ENCODE assay signal across 1 cellular context in genomic region chr6:138503881-138504680, GRCh38.
TF ChIP-seq lines count a peak whose summit lies in the region.

No MANE protein-coding gene starts in this region.

TF ChIP-seq in HepG2, 621 proteins besides CTCF, POLR2A, EP300 and RAD21 (continued from another document and continues in another):
- TF ChIP-seq ZSCAN5A (CRISPR knock-in tag; IDR thresholded peaks at IDR 0.05; ENCODE audit: borderline replicate concordance) = peak; percentile 83; the same call in 1 of the 2 replicates
- TF ChIP-seq ARID3A (IDR thresholded peaks at IDR 0.05; ENCODE audit: low read depth, low read length) = peak; percentile 98
- no peak; the same call in 1 of the 2 replicates for TF ChIP-seq SIN3A (IDR thresholded peaks at IDR 0.05; ENCODE audit: borderline replicate concordance, low read depth, low read length)
- no peak for TF ChIP-seq TFDP2 (CRISPR knock-in tag; IDR thresholded peaks at IDR 0.05)
- peak; percentile 96 for TF ChIP-seq ZNF430 (CRISPR knock-in tag; IDR thresholded peaks at IDR 0.05)
- peak; percentile 89 for TF ChIP-seq FOXP4 (CRISPR knock-in tag; IDR thresholded peaks at IDR 0.05)
- no peak for TF ChIP-seq JUNB (CRISPR knock-in tag; IDR thresholded peaks at IDR 0.05; ENCODE audit: borderline replicate concordance)
- no peak for TF ChIP-seq TEAD2 (CRISPR knock-in tag; IDR thresholded peaks at IDR 0.05)
- peak; percentile 95 for TF ChIP-seq RCOR2 (CRISPR knock-in tag; IDR thresholded peaks at IDR 0.05)
- peak; percentile 38 for TF ChIP-seq GABPB1 (CRISPR knock-in tag; IDR thresholded peaks at IDR 0.05)
- no peak for TF ChIP-seq ZNF276 (CRISPR knock-in tag; IDR thresholded peaks at IDR 0.05; ENCODE audit: low read depth)
- no peak for TF ChIP-seq ETS1 (CRISPR knock-in tag; IDR thresholded peaks at IDR 0.05)
- TF ChIP-seq ISX (CRISPR knock-in tag; conservative IDR thresholded peaks at IDR 0.05) = no peak
- TF ChIP-seq ZNF281 (CRISPR knock-in tag; IDR thresholded peaks at IDR 0.05; ENCODE audit: borderline replicate concordance) = peak; percentile 19; the same call in 1 of the 2 replicates
- TF ChIP-seq MLLT10 (CRISPR knock-in tag; IDR thresholded peaks at IDR 0.05) = no peak
- TF ChIP-seq ZNF354B (CRISPR knock-in tag; IDR thresholded peaks at IDR 0.05) = no peak
- no peak for TF ChIP-seq MXD1 (CRISPR knock-in tag; IDR thresholded peaks at IDR 0.05)
- no peak for TF ChIP-seq ZBTB14 (CRISPR knock-in tag; IDR thresholded peaks at IDR 0.05)
- no peak for TF ChIP-seq MTF1 (CRISPR knock-in tag; IDR thresholded peaks at IDR 0.05)
- TF ChIP-seq GFI1 (CRISPR knock-in tag; IDR thresholded peaks at IDR 0.05; ENCODE audit: borderline replicate concordance) = peak; percentile 80
- TF ChIP-seq BHLHE40 (IDR thresholded peaks at IDR 0.05; ENCODE audit: low read length) = no peak
- TF ChIP-seq ZNF639 (CRISPR knock-in tag; conservative IDR thresholded peaks at IDR 0.05) = no peak
- TF ChIP-seq SOX6 (IDR thresholded peaks at IDR 0.05) = no peak
- peak; percentile 95 for TF ChIP-seq SOX6 (CRISPR knock-in tag; IDR thresholded peaks at IDR 0.05)
- TF ChIP-seq PRMT3 (CRISPR knock-in tag; IDR thresholded peaks at IDR 0.05; ENCODE audit: borderline replicate concordance, low read depth) = no peak
- peak; percentile 64 for TF ChIP-seq ZBTB20 (CRISPR knock-in tag; IDR thresholded peaks at IDR 0.05; ENCODE audit: borderline replicate concordance, low read depth)
- no peak for TF ChIP-seq FOXM1 (CRISPR knock-in tag; IDR thresholded peaks at IDR 0.05)
- TF ChIP-seq ZNF296 (CRISPR knock-in tag; conservative IDR thresholded peaks at IDR 0.05) = no peak
- peak; percentile 85 for TF ChIP-seq PITX1 (CRISPR knock-in tag; IDR thresholded peaks at IDR 0.05)
- TF ChIP-seq ZC3H4 (CRISPR knock-in tag; IDR thresholded peaks at IDR 0.05; ENCODE audit: borderline replicate concordance) = no peak
- no peak for TF ChIP-seq ZNF564 (CRISPR knock-in tag; IDR thresholded peaks at IDR 0.05)
- no peak for TF ChIP-seq CREB3 (CRISPR knock-in tag; IDR thresholded peaks at IDR 0.05)
- TF ChIP-seq ZBTB3 (CRISPR knock-in tag; IDR thresholded peaks at IDR 0.05; ENCODE audit: borderline replicate concordance, low read depth) = peak; percentile 100
- TF ChIP-seq ZNF7 (CRISPR knock-in tag; IDR thresholded peaks at IDR 0.05) = no peak
- peak; percentile 78 for TF ChIP-seq FOXK2 (IDR thresholded peaks at IDR 0.05)
- TF ChIP-seq RXRA (CRISPR knock-in tag; IDR thresholded peaks at IDR 0.05) = peak; percentile 14; the same call in 1 of the 2 replicates
- no peak for TF ChIP-seq FLYWCH1 (CRISPR knock-in tag; IDR thresholded peaks at IDR 0.05)
- no peak for TF ChIP-seq ZNF136 (CRISPR knock-in tag; IDR thresholded peaks at IDR 0.05; ENCODE audit: low read depth)
- no peak for TF ChIP-seq ZNF224 (CRISPR knock-in tag; IDR thresholded peaks at IDR 0.05)
- TF ChIP-seq ZNF761 (CRISPR knock-in tag; conservative IDR thresholded peaks at IDR 0.05) = no peak
- no peak for TF ChIP-seq ZNF562 (CRISPR knock-in tag; IDR thresholded peaks at IDR 0.05; ENCODE audit: borderline replicate concordance)
- no peak for TF ChIP-seq ZSCAN30 (CRISPR knock-in tag; IDR thresholded peaks at IDR 0.05)
- TF ChIP-seq ZNF878 (CRISPR knock-in tag; IDR thresholded peaks at IDR 0.05) = no peak
- TF ChIP-seq SIX1 (CRISPR knock-in tag; IDR thresholded peaks at IDR 0.05; ENCODE audit: borderline replicate concordance) = peak; percentile 80; the same call in 1 of the 2 replicates
- peak; percentile 79 for TF ChIP-seq TCF7 (IDR thresholded peaks at IDR 0.05; ENCODE audit: low read depth)
- TF ChIP-seq NCOA1 (CRISPR knock-in tag; IDR thresholded peaks at IDR 0.05) = no peak; the same call in 1 of the 2 replicates
- no peak for TF ChIP-seq RFX1 (IDR thresholded peaks at IDR 0.05)
- no peak for TF ChIP-seq ZNF550 (CRISPR knock-in tag; IDR thresholded peaks at IDR 0.05; ENCODE audit: borderline replicate concordance)
